In the genomic region with DNA sequence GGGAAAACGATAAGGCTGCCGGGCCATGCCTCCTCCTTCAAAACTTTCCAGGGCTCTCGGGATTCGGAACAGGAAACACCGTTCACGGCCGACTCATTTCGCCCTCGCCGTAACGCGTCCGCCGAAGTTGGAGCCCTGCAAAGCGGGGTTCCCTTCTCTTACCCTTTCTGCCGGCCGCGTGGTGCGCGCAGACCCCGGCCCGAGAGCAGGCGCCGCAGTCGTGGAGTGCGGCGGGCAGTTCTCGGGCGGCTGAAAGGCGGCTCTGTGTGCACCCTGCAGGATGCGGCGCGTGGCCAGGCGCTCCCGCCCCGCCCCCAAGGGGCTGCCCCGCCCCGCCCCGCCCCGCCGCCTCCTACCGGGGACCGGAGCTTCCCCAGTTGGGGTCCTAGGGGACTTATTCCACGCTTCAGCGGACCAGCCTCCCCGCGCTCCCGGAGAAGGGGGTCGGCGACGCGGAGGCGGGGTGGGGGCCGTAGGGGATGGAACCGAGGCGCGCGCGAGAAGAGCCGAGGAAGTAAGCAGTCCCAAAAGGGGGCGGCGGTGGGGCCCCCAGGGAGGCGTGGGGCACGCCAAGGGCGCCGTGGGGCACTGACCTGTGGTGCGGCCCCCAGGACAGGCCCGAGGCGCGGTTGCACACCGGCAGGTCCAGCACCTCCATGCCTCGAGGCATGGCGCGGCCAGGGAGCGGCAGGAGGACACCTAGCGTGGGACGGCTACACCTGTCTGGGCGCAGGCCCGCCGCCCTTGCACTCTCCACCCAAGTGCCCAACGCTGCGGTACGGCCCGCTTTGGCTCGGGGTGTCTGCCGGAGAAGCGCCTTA, we compare ENCODE assay signal across 8 cellular contexts. TPM values are rescaled to one million over a fixed set of nuclear protein-coding genes. Genes with fewer than 3 reads are reported as not detected.
A peak's percentile ranks its signal among the peaks of the same experiment; 100 is the strongest.
DNase-seq lines count a peak whose midpoint lies in the region; ATAC-seq and TF ChIP-seq lines count a peak whose summit lies in the region.

A gene (minus strand): TSS at position 268 of the 821 bp plus-strand sequence. CDS start 241 bp downstream, at position 27.

- H3K4me1 ChIP-seq in urinary bladder (ENCODE audit: insufficient read depth): peaks cover 4% of the 10 kb centered on the region

- DNase-seq in activated CD4-positive, alpha-beta T cell treated with anti-CD3 and anti-CD28 coated beads for 36 hours: peak; percentile 75
- DNase-seq in activated CD4-positive, alpha-beta T cell treated with anti-CD3 and anti-CD28 coated beads for 1 hour: no peak
- DNase-seq in NCI-H1930 (lab: John Stamatoyannopoulos, UW) (peak; percentile 40 to 57), epithelial cell of esophagus (ENCODE audit: low read depth) (peak; percentile 21), naive B cell (peak; percentile 42)
- peak; percentile 68 for DNase-seq in activated CD4-positive, alpha-beta memory T cell treated with anti-CD3 and anti-CD28 coated beads for 36 hours

- peak within 1 kb of the TSS; percentile 81 for H3K27ac Mint-ChIP-seq in activated CD4-positive, alpha-beta T cell treated with anti-CD3 and anti-CD28 coated beads for 36 hours
- peak within 1 kb of the TSS; percentile 95 for H3K27ac Mint-ChIP-seq in activated CD4-positive, alpha-beta memory T cell treated with anti-CD3 and anti-CD28 coated beads for 36 hours
- H3K27ac Mint-ChIP-seq in naive B cell: peak within 1 kb of the TSS in 4 of 6 donors; percentile 3 to 94 (median 49)

- H3K36me3 Mint-ChIP-seq in activated CD4-positive, alpha-beta T cell treated with anti-CD3 and anti-CD28 coated beads for 36 hours (ENCODE audit: low read depth): peaks cover 23% of the 10 kb centered on the region
- peaks cover 21% of the 10 kb centered on the region for H3K36me3 Mint-ChIP-seq in activated CD4-positive, alpha-beta memory T cell treated with anti-CD3 and anti-CD28 coated beads for 36 hours
- peaks cover 5 to 7% of the 10 kb centered on the region in 2 donors for H3K36me3 Mint-ChIP-seq in naive B cell

- CTCF ChIA-PET in activated CD4-positive, alpha-beta T cell treated with anti-CD3 and anti-CD28 coated beads for 36 hours (lab: Charles Lee): interaction anchor here (0.6 to 2.1 kb wide), 2 partner anchors 40 to 52 kb away, joined by 3 to 13 read pairs; no protein-coding TSS in a partner anchor
- CTCF ChIA-PET in activated CD4-positive, alpha-beta memory T cell treated with anti-CD3 and anti-CD28 coated beads for 36 hours (lab: Charles Lee): interaction anchor here (2.2 to 3.8 kb wide), 4 partner anchors 25 to 257 kb away, joined by 8 to 44 read pairs (median 16); no protein-coding TSS in a partner anchor

- peaks cover 45% of the 10 kb centered on the region for H3K4me1 Mint-ChIP-seq in activated CD4-positive, alpha-beta T cell treated with anti-CD3 and anti-CD28 coated beads for 36 hours
- peaks cover 40% of the 10 kb centered on the region for H3K4me1 Mint-ChIP-seq in activated CD4-positive, alpha-beta memory T cell treated with anti-CD3 and anti-CD28 coated beads for 36 hours (ENCODE audit: low read depth)
- H3K4me1 Mint-ChIP-seq in naive B cell: peaks cover 38 to 44% (median 40%) of the 10 kb centered on the region in 3 donors

- POLR2A ChIA-PET in activated CD4-positive, alpha-beta T cell treated with anti-CD3 and anti-CD28 coated beads for 36 hours (lab: Charles Lee): no interaction called here
- POLR2A ChIA-PET in activated CD4-positive, alpha-beta memory T cell treated with anti-CD3 and anti-CD28 coated beads for 36 hours (lab: Charles Lee): interaction anchor here (2.2 to 4.1 kb wide), 3 partner anchors 28 to 279 kb away, joined by 10 to 41 read pairs (median 12); a partner anchor contains a TSS

- no peak within 1 kb of the TSS for H3K27ac ChIP-seq in urinary bladder (ENCODE audit: low read depth)

- peak within 1 kb of the TSS; percentile 80 for H3K4me3 Mint-ChIP-seq in activated CD4-positive, alpha-beta T cell treated with anti-CD3 and anti-CD28 coated beads for 36 hours
- peak within 1 kb of the TSS; percentile 77 for H3K4me3 Mint-ChIP-seq in activated CD4-positive, alpha-beta memory T cell treated with anti-CD3 and anti-CD28 coated beads for 36 hours
- peak within 1 kb of the TSS; percentile 86 to 94 (median 90) for H3K4me3 Mint-ChIP-seq in naive B cell

- intact Hi-C loops in activated CD4-positive, alpha-beta T cell treated with anti-CD3 and anti-CD28 coated beads for 36 hours (cut with DNase I, micrococcal nuclease): loop anchor here (1.0 to 10.0 kb wide), 9 partner anchors 25 to 492 kb away; a partner anchor contains a TSS
- intact Hi-C loops in activated CD4-positive, alpha-beta memory T cell treated with anti-CD3 and anti-CD28 coated beads for 36 hours (cut with micrococcal nuclease): loop anchor here (1.0 to 5.0 kb wide), 12 partner anchors 9 to 850 kb away; a partner anchor contains a TSS

- H3K27me3 Mint-ChIP-seq in activated CD4-positive, alpha-beta T cell treated with anti-CD3 and anti-CD28 coated beads for 36 hours: peaks cover 22% of the 10 kb centered on the region
- H3K27me3 Mint-ChIP-seq in activated CD4-positive, alpha-beta memory T cell treated with anti-CD3 and anti-CD28 coated beads for 36 hours: peaks cover 12% of the 10 kb centered on the region
- peaks cover 0 to 19% (median 14%) of the 10 kb centered on the region in 3 donors for H3K27me3 Mint-ChIP-seq in naive B cell

- H3K9me3 Mint-ChIP-seq in activated CD4-positive, alpha-beta T cell treated with anti-CD3 and anti-CD28 coated beads for 36 hours (ENCODE audit: low read depth): no peaks in the 10 kb centered on the region
- no peaks in the 10 kb centered on the region for H3K9me3 Mint-ChIP-seq in activated CD4-positive, alpha-beta memory T cell treated with anti-CD3 and anti-CD28 coated beads for 36 hours
- no peaks in the 10 kb centered on the region for H3K9me3 Mint-ChIP-seq in naive B cell

- no peak for TF ChIP-seq CTCF in epithelial cell of esophagus (IDR thresholded peaks at IDR 0.05; ENCODE audit: insufficient read depth, low read depth, low read length, missing control alignments)

- peak within 1 kb of the TSS; percentile 37 for H3K4me3 ChIP-seq in epithelial cell of esophagus (ENCODE audit: low read length)
- H3K4me3 ChIP-seq in urinary bladder (ENCODE audit: low read depth, low read length): peak within 1 kb of the TSS; percentile 67

- H3K36me3 ChIP-seq in urinary bladder (ENCODE audit: insufficient read depth): no peaks in the 10 kb centered on the region

- ATAC-seq in activated CD4-positive, alpha-beta T cell treated with anti-CD3 and anti-CD28 coated beads for 36 hours: peak; percentile 54
- peak; percentile 43 for ATAC-seq in HG02642 (IDR thresholded peaks at IDR 0.05; ENCODE audit: poor library complexity, unreplicated experiment)
- ATAC-seq in naive B cell (ENCODE audit: low read depth in 2 of 2): peak; percentile 61 to 62

- under 1% methylated on average over 87 of the region's 87 CpGs for WGBS in urinary bladder

RNA-seq across cellular contexts. Expression of the gene that starts here (rescaled TPM):
- 10 to 100 TPM; 32.9 to 43.5 TPM for total RNA-seq in activated CD4-positive, alpha-beta T cell treated with anti-CD3 and anti-CD28 coated beads for 36 hours
- 10 to 100 TPM; 42.1 to 43.2 TPM for total RNA-seq in activated CD4-positive, alpha-beta memory T cell treated with anti-CD3 and anti-CD28 coated beads for 36 hours
- polyA plus RNA-seq in naive B cell (ENCODE audit: low read depth in 6 of 6) (1 to 10 TPM in 4 of 6 donors, under 1 TPM in 2; 0.43 to 4.1 (median 1.5) TPM), urinary bladder (0.43 TPM)
- total RNA-seq in urinary bladder: 0.90 TPM

Comparison
In these comparisons a context has a peak if more than half of its experiments do, and no peak if none do; other contexts are left out.
1. RNA of the gene that starts here (total RNA-seq): 32.9 to 43.5 TPM in activated CD4-positive, alpha-beta T cell treated with anti-CD3 and anti-CD28 coated beads for 36 hours and 42.1 to 43.2 TPM in activated CD4-positive, alpha-beta memory T cell treated with anti-CD3 and anti-CD28 coated beads for 36 hours; 0.90 TPM in urinary bladder (single experiment); every median in the first group is over 10 times any median in the second.
2. Peak in every context shown above with its lines, with median percentiles within 50 percentile points of each other: ATAC-seq, H3K27ac Mint-ChIP-seq and H3K4me3 Mint-ChIP-seq.